ENCODE assay signal across 8 cellular contexts in genomic region chrX:118847676-118848075, GRCh38. TPM values are rescaled to one million over a fixed set of nuclear protein-coding genes. Genes with fewer than 3 reads are reported as not detected.
DNase-seq lines count a peak whose midpoint lies in the region; ATAC-seq, FAIRE-seq and TF ChIP-seq lines count a peak whose summit lies in the region.

No MANE protein-coding gene starts in this region.

- CTCF ChIA-PET in PC-3 (lab: Charles Lee) (interaction anchor here (0.8 to 1.0 kb wide), 2 partner anchors 9 to 213 kb away, joined by 3 to 4 read pairs; no protein-coding TSS in a partner anchor), endothelial cell of umbilical vein (lab: Charles Lee) (interaction anchor here (0.6 to 2.3 kb wide), 11 partner anchors 8 to 347 kb away, joined by 3 to 41 read pairs (median 8); no protein-coding TSS in a partner anchor)
- CTCF ChIA-PET in naive thymus-derived CD4-positive, alpha-beta T cell (lab: Charles Lee) = interaction anchor here (0.7 to 2.0 kb wide), 5 partner anchors 9 to 272 kb away, joined by 3 to 11 read pairs (median 4); no protein-coding TSS in a partner anchor

- BruUV-seq in PC-3 (replicated peaks; lab: Mats Ljungman, UMichigan) = no TSS peak
- no TSS peak for BruUV-seq in endothelial cell of umbilical vein (replicated peaks; lab: Mats Ljungman, UMichigan)

- H3K27me3 Mint-ChIP-seq in naive thymus-derived CD4-positive, alpha-beta T cell = peaks cover 0 to 4% (median 2%) of the 10 kb centered on the region in 5 donors

- H3F3A ChIP-seq in PC-3 (ENCODE audit: low read length, unreplicated experiment) = no peaks in the 10 kb centered on the region

- H3K4me1 Mint-ChIP-seq in naive thymus-derived CD4-positive, alpha-beta T cell = no peaks in the 10 kb centered on the region

- DNase-seq in EH (ENCODE audit: low read depth) (peak; percentile 54), LHCN-M2 (ENCODE audit: low read depth) (peak; percentile 30), PC-3 (peak; percentile 80), endothelial cell of umbilical vein (ENCODE audit: low read depth, low spot score) (peak; percentile 70), ureter (ENCODE audit: low spot score) (no peak)
- DNase-seq in naive thymus-derived CD4-positive, alpha-beta T cell = peak in 7 of 9 donors; percentile 22 to 61 (median 54)

- no peaks in the 10 kb centered on the region for H3K79me2 ChIP-seq in PC-3 (ENCODE audit: low read length)
- H3K79me2 ChIP-seq in endothelial cell of umbilical vein (ENCODE audit: control insufficient read depth, insufficient read depth, low read length) = no peaks in the 10 kb centered on the region

- TF ChIP-seq CTCF in PC-3 (conservative IDR thresholded peaks at IDR 0.05; ENCODE audit: low read depth, low read length) (peak; percentile 80), endothelial cell of umbilical vein (IDR thresholded peaks at IDR 0.05; ENCODE audit: extremely low read depth in 1 of 2, insufficient read depth in 1 of 2, low read depth in 1 of 2, low read length in 2 of 2) (peak; percentile 19 to 38)

- H3K4me1 ChIP-seq in PC-3 (ENCODE audit: insufficient read depth, low read length) (no peaks in the 10 kb centered on the region), endothelial cell of umbilical vein (ENCODE audit: control insufficient read depth, extremely low read depth, insufficient read depth, low read length) (peaks cover 3% of the 10 kb centered on the region)
- no peaks in the 10 kb centered on the region for H3K4me1 ChIP-seq in naive thymus-derived CD4-positive, alpha-beta T cell (ENCODE audit: control insufficient read depth in 2 of 2, insufficient read depth in 2 of 2, low read length in 2 of 2)

- POLR2A ChIA-PET in PC-3 (lab: Charles Lee; ENCODE audit: unreplicated experiment) (no interaction called here), endothelial cell of umbilical vein (lab: Charles Lee) (no interaction called here)
- POLR2A ChIA-PET in naive thymus-derived CD4-positive, alpha-beta T cell (lab: Charles Lee) = no interaction called here

- H2AFZ ChIP-seq in PC-3 (ENCODE audit: low read length) = no peak overlapping the region
- H2AFZ ChIP-seq in endothelial cell of umbilical vein (ENCODE audit: low read depth, low read length) = no peak overlapping the region

- no peaks in the 10 kb centered on the region for H3K9me1 ChIP-seq in endothelial cell of umbilical vein (replicated peaks; ENCODE audit: control insufficient read depth, extremely low read depth, insufficient read depth, low read length)

- no peak overlapping the region for H3K4me3 Mint-ChIP-seq in naive thymus-derived CD4-positive, alpha-beta T cell

- no peaks in the 10 kb centered on the region for H3K36me3 ChIP-seq in PC-3 (ENCODE audit: low read depth, low read length)
- H3K36me3 ChIP-seq in endothelial cell of umbilical vein (ENCODE audit: control insufficient read depth in 2 of 2, extremely low read depth in 1 of 2, insufficient read depth in 2 of 2, low read length in 2 of 2) = no peaks in the 10 kb centered on the region
- no peaks in the 10 kb centered on the region for H3K36me3 ChIP-seq in naive thymus-derived CD4-positive, alpha-beta T cell (ENCODE audit: control insufficient read depth in 2 of 3, insufficient read depth in 3 of 3, low read length in 3 of 3)

- H3K4me2 ChIP-seq in PC-3 (ENCODE audit: low read length) (no peak overlapping the region), endothelial cell of umbilical vein (ENCODE audit: insufficient read depth, low read length) (no peak overlapping the region)

- TF ChIP-seq POLR2A in endothelial cell of umbilical vein (IDR thresholded peaks at IDR 0.05; ENCODE audit: low read depth, low read length) = no peak

- ATAC-seq in PC-3 = peak; percentile 81
- peak; percentile 60 for ATAC-seq in naive thymus-derived CD4-positive, alpha-beta T cell
- no peak for ATAC-seq in HG03520 (IDR thresholded peaks at IDR 0.05; ENCODE audit: unreplicated experiment)
- ATAC-seq in GM21515 (IDR thresholded peaks at IDR 0.05; ENCODE audit: unreplicated experiment) = no peak

- no peaks in the 10 kb centered on the region for H3K27me3 ChIP-seq in PC-3 (ENCODE audit: low read length)
- H3K27me3 ChIP-seq in endothelial cell of umbilical vein (ENCODE audit: control insufficient read depth in 2 of 2, insufficient read depth in 2 of 2, low read length in 2 of 2) = no peaks in the 10 kb centered on the region
- H3K27me3 ChIP-seq in naive thymus-derived CD4-positive, alpha-beta T cell (ENCODE audit: control insufficient read depth in 2 of 2, insufficient read depth in 2 of 2, low read length in 2 of 2) = no peaks in the 10 kb centered on the region

- no peaks in the 10 kb centered on the region for H3K36me3 Mint-ChIP-seq in naive thymus-derived CD4-positive, alpha-beta T cell

- H4K20me1 ChIP-seq in PC-3 (ENCODE audit: low read length) (no peaks in the 10 kb centered on the region), endothelial cell of umbilical vein (replicated peaks; ENCODE audit: control insufficient read depth, extremely low read depth, insufficient read depth, low read length) (no peaks in the 10 kb centered on the region)

- no peak overlapping the region for H3K27ac ChIP-seq in PC-3 (ENCODE audit: low read length)
- no peak overlapping the region for H3K27ac ChIP-seq in endothelial cell of umbilical vein (ENCODE audit: insufficient read depth, low read depth, low read length)
- H3K27ac ChIP-seq in naive thymus-derived CD4-positive, alpha-beta T cell (ENCODE audit: low read depth, low read length) = no peak overlapping the region

- H3K9me2 ChIP-seq in PC-3 (replicated peaks; ENCODE audit: low read length) = no peaks in the 10 kb centered on the region

- H3K9me3 ChIP-seq in PC-3 (ENCODE audit: low read length) (no peaks in the 10 kb centered on the region), endothelial cell of umbilical vein (replicated peaks; ENCODE audit: control insufficient read depth, insufficient read depth, low read length) (no peaks in the 10 kb centered on the region)
- H3K9me3 ChIP-seq in naive thymus-derived CD4-positive, alpha-beta T cell (ENCODE audit: control insufficient read depth in 2 of 3, low read length in 3 of 3) = no peaks in the 10 kb centered on the region

- intact Hi-C loops in PC-3 (cut with micrococcal nuclease) (loop anchor here (1.0 to 5.0 kb wide), 4 partner anchors 45 to 220 kb away; no protein-coding TSS in a partner anchor), endothelial cell of umbilical vein (cut with micrococcal nuclease) (loop anchor here (1.0 to 5.0 kb wide), 4 partner anchors 161 to 725 kb away; partner anchors contain the start of gene UBE2A)
- intact Hi-C loops in naive thymus-derived CD4-positive, alpha-beta T cell (cut with micrococcal nuclease) = loop anchor here (1.0 to 10.0 kb wide), 5 partner anchors 127 to 419 kb away; partner anchors contain the start of gene LONRF3 (in 1 of the 2)

- peak; percentile 94 for FAIRE-seq in endothelial cell of umbilical vein (lab: Jason Lieb, UNC)

- H3K27ac Mint-ChIP-seq in naive thymus-derived CD4-positive, alpha-beta T cell = no peak overlapping the region

- no peaks in the 10 kb centered on the region for H3K9me3 Mint-ChIP-seq in naive thymus-derived CD4-positive, alpha-beta T cell

- H3K4me3 ChIP-seq in PC-3 (ENCODE audit: low read length) (no peak overlapping the region), endothelial cell of umbilical vein (replicated peaks in 1 of 3; ENCODE audit: insufficient read depth in 1 of 3, low read depth in 1 of 3, low read length in 3 of 3) (no peak overlapping the region)
- no peak overlapping the region for H3K4me3 ChIP-seq in naive thymus-derived CD4-positive, alpha-beta T cell (ENCODE audit: low read length)

- H3K9ac ChIP-seq in PC-3 (ENCODE audit: low read length) = no peak overlapping the region
- H3K9ac ChIP-seq in endothelial cell of umbilical vein (replicated peaks; ENCODE audit: extremely low read depth, insufficient read depth, low read length) = no peak overlapping the region

- dilution Hi-C loops in endothelial cell of umbilical vein (cut with MboI; ENCODE audit: extremely low pct_ligation_motif_present, low sequenced_read_pairs) = no loop called here

TF ChIP-seq in endothelial cell of umbilical vein, 7 proteins besides CTCF, POLR2A, EP300 and RAD21:
- no peak for TF ChIP-seq POLR2AphosphoS5 (IDR thresholded peaks at IDR 0.05; ENCODE audit: insufficient read depth, low read depth, low read length)
- TF ChIP-seq GATA2 (IDR thresholded peaks at IDR 0.05; ENCODE audit: insufficient read depth, insufficient read length, low read depth, low read length) = no peak
- TF ChIP-seq JUN (IDR thresholded peaks at IDR 0.05; ENCODE audit: borderline replicate concordance, insufficient read depth, insufficient read length, low read depth) = no peak
- no peak for TF ChIP-seq FOS (IDR thresholded peaks at IDR 0.05; ENCODE audit: borderline replicate concordance, insufficient read depth, low read length)
- no peak for TF ChIP-seq MYC (IDR thresholded peaks at IDR 0.05; ENCODE audit: low read depth, low read length)
- TF ChIP-seq, protein P1, sequence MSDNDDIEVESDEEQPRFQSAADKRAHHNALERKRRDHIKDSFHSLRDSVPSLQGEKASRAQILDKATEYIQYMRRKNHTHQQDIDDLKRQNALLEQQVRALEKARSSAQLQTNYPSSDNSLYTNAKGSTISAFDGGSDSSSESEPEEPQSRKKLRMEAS (IDR thresholded peaks at IDR 0.05; ENCODE audit: insufficient read depth, insufficient read length) = no peak
- TF ChIP-seq EZH2 (IDR thresholded peaks at IDR 0.05; ENCODE audit: borderline replicate concordance, low read depth, low read length, severe bottlenecking) = no peak

RNA-seq across cellular contexts. Expression of gene ZCCHC12, which starts 24.1 kb away (rescaled TPM):
- total RNA-seq in LHCN-M2 (2014; rRNA removed) (0.19 TPM in 1 of 2 replicates, not detected in the other), PC-3 (2014; rRNA removed) (0.07 TPM in 1 of 2 replicates, not detected in the other), endothelial cell of umbilical vein (0.18 and 0.29 TPM in 2 replicates), ureter (not detected)
- 0.04 TPM for polyA plus RNA-seq in LHCN-M2 (2012)
- polyA plus RNA-seq in endothelial cell of umbilical vein = 0.10 and 0.21 TPM in 2 replicates
- polyA plus RNA-seq in endothelial cell of umbilical vein (2011; cell fraction: cytosol; rRNA removed) = 0.20 and 0.23 TPM in 2 replicates
- polyA plus RNA-seq in endothelial cell of umbilical vein (2011; cell fraction: nucleus; rRNA removed) = 0.20 and 0.22 TPM in 2 replicates
- 0.15 TPM in 1 of 2 replicates, not detected in the other for polyA plus RNA-seq in endothelial cell of umbilical vein (2012)
- 0.28 TPM in 1 of 2 replicates, not detected in the other for polyA minus RNA-seq in endothelial cell of umbilical vein
- polyA minus RNA-seq in endothelial cell of umbilical vein (2011; cell fraction: cytosol; rRNA and poly(A)+ RNA removed) = not detected
- polyA minus RNA-seq in endothelial cell of umbilical vein (2011; cell fraction: nucleus; rRNA and poly(A)+ RNA removed) = not detected in 2 replicates
- under 1 TPM in 1 of 5 experiments, not detected in 4; 0.16 TPM for total RNA-seq in naive thymus-derived CD4-positive, alpha-beta T cell
- polyA plus RNA-seq in naive thymus-derived CD4-positive, alpha-beta T cell = under 1 TPM in 1 of 2 donors, not detected in 1; 0.08 TPM

Comparison
In these comparisons a context has a peak if more than half of its experiments do, and no peak if none do; other contexts are left out.
1. ATAC-seq: peak in PC-3 (single experiment) and naive thymus-derived CD4-positive, alpha-beta T cell (single experiment); none in HG03520 (single experiment) and GM21515 (single experiment).